1 cellular context compared by ENCODE assay signal in the genomic region with DNA sequence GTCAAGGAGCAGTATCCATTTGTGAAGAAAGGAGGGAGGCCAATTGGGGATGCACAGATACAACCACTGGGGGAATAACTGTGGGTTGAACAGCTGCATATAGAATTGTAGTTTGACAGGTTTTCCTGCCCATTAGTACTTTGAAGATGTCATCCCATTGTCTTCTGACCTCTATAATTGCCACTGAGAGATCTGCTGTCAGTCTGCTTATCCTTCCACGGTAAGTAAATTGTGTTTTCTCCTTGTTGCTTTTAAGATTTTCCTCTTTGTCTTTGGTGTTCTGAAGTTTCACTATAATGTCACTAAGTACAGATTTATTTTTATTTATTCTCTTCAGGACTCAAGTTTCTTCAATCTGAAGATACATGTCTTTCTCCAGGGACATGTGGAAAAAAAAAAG.
TF ChIP-seq lines count a peak whose summit lies in the region.

No MANE protein-coding gene starts in this region.

TF ChIP-seq in HepG2, 621 proteins besides CTCF, POLR2A, EP300 and RAD21:
- TF ChIP-seq SOX5 (CRISPR knock-in tag; IDR thresholded peaks at IDR 0.05; ENCODE audit: borderline replicate concordance) (no peak), MYPOP (CRISPR knock-in tag; IDR thresholded peaks at IDR 0.05) (no peak), YEATS4 (CRISPR knock-in tag; IDR thresholded peaks at IDR 0.05; ENCODE audit: borderline replicate concordance) (no peak), BORCS8-MEF2B (CRISPR knock-in tag; IDR thresholded peaks at IDR 0.05) (no peak), ZNF317 (CRISPR knock-in tag; IDR thresholded peaks at IDR 0.05) (peak; percentile 99), TFAP4 (IDR thresholded peaks at IDR 0.05; ENCODE audit: borderline replicate concordance, low read depth) (no peak), SMARCE1 (IDR thresholded peaks at IDR 0.05; ENCODE audit: borderline replicate concordance) (no peak), TMF1 (CRISPR knock-in tag; IDR thresholded peaks at IDR 0.05; ENCODE audit: low read depth) (no peak), KLF13 (CRISPR knock-in tag; IDR thresholded peaks at IDR 0.05) (no peak), NR2F6 (IDR thresholded peaks at IDR 0.05) (peak; percentile 28; the same call in 1 of the 2 replicates), NR2F6 (CRISPR knock-in tag; IDR thresholded peaks at IDR 0.05) (no peak), TIGD3 (CRISPR knock-in tag; IDR thresholded peaks at IDR 0.05; ENCODE audit: borderline replicate concordance) (no peak)
- TF ChIP-seq, protein P1, sequence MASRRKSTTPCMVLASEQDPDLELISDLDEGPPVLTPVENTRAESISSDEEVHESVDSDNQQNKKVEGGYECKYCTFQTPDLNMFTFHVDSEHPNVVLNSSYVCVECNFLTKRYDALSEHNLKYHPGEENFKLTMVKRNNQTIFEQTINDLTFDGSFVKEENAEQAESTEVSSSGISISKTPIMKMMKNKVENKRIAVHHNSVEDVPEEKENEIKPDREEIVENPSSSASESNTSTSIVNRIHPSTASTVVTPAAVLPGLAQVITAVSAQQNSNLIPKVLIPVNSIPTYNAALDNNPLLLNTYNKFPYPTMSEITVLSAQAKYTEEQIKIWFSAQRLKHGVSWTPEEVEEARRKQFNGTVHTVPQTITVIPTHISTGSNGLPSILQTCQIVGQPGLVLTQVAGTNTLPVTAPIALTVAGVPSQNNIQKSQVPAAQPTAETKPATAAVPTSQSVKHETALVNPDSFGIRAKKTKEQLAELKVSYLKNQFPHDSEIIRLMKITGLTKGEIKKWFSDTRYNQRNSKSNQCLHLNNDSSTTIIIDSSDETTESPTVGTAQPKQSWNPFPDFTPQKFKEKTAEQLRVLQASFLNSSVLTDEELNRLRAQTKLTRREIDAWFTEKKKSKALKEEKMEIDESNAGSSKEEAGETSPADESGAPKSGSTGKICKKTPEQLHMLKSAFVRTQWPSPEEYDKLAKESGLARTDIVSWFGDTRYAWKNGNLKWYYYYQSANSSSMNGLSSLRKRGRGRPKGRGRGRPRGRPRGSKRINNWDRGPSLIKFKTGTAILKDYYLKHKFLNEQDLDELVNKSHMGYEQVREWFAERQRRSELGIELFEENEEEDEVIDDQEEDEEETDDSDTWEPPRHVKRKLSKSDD (CRISPR knock-in tag; IDR thresholded peaks at IDR 0.05; ENCODE audit: low read depth), result no peak
